ENCODE assay signal across 23 cellular contexts in genomic region chr17:71251276-71251675, GRCh38.
A peak's percentile ranks its signal among the peaks of the same experiment; 100 is the strongest.
DNase-seq lines count a peak whose midpoint lies in the region; ATAC-seq lines count a peak whose summit lies in the region.
"Had no signal": no experiment of that assay in that cellular context is flagged by ENCODE, and none has a peak within 500 bp of the region (broad histone marks: within the 10 kb centered on the region; RNA-seq: fewer than 3 reads in every experiment).

No MANE protein-coding gene starts in this region.

- intact Hi-C loops in Right ventricle myocardium inferior (cut with DNase I): no loop called here

- ATAC-seq in HG02970 (IDR thresholded peaks at IDR 0.05; ENCODE audit: low FRiP score, unreplicated experiment) (no peak), HG02763 (IDR thresholded peaks at IDR 0.05; ENCODE audit: unreplicated experiment) (no peak), HG02870 (IDR thresholded peaks at IDR 0.05; ENCODE audit: unreplicated experiment) (no peak), Right ventricle myocardium inferior (no peak)
- ATAC-seq: gastrocnemius medialis, GM12878, pancreas had no signal

- DNase-seq in GM03348 (ENCODE audit: low spot score) (peak; percentile 54), RPMI7951 (ENCODE audit: low read depth) (peak; percentile 87), fibroblast of peridontal ligament (ENCODE audit: extremely low read depth) (peak; percentile 49), Right ventricle myocardium inferior (ENCODE audit: missing footprints) (no peak)
- DNase-seq: activated CD4-positive, alpha-beta T cell treated with anti-CD3 and anti-CD28 coated beads, Interleukin-2, amount 50 U/mL, for 4 hours; activated naive CD8-positive, alpha-beta T cell treated with anti-CD3 and anti-CD28 coated beads for 36 hours; effector CD4-positive, alpha-beta T cell; gastrocnemius medialis; H7; hypothalamus; left ventricle myocardium inferior; midbrain; MM.1S; NCI-H1417 treated with DMSO at 0.1 percent for 48 hours; NCI-H774; nephron progenitor cell; pancreas; stimulated activated CD4-positive, alpha-beta T cell treated with anti-CD3 and anti-CD28 coated beads, Interleukin-12 subunit alpha, Interleukin-12 subunit beta, amount 100 ng/mL, for 4 hours; stimulated activated naive CD4-positive, alpha-beta T cell treated with Interleukin-2 at 50 U/mL for 16 hours had no signal
